Comparison of ENCODE assay signal across 14 cellular contexts in the genomic region with DNA sequence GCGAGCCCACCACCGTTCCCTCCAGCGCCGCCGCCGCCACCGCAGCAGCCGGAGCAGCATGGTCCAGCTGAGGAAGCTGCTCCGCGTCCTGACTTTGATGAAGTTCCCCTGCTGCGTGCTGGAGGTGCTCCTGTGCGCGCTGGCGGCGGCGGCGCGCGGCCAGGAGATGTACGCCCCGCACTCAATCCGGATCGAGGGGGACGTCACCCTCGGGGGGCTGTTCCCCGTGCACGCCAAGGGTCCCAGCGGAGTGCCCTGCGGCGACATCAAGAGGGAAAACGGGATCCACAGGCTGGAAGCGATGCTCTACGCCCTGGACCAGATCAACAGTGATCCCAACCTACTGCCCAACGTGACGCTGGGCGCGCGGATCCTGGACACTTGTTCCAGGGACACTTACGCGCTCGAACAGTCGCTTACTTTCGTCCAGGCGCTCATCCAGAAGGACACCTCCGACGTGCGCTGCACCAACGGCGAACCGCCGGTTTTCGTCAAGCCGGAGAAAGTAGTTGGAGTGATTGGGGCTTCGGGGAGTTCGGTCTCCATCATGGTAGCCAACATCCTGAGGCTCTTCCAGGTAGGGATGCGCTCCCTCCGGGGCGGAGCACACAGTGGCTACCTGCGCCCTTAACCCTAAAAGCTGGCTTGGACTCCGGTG. TPM values are rescaled to one million over a fixed set of nuclear protein-coding genes. Genes with fewer than 3 reads are reported as not detected.
A peak's percentile ranks its signal among the peaks of the same experiment; 100 is the strongest.
DNase-seq lines count a peak whose midpoint lies in the region; ATAC-seq and TF ChIP-seq lines count a peak whose summit lies in the region.
"Had no signal": no experiment of that assay in that cellular context is flagged by ENCODE, and none has a peak within 500 bp of the region (broad histone marks: within the 10 kb centered on the region; RNA-seq: fewer than 3 reads in every experiment).

No MANE protein-coding gene starts in this region.

- H3K4me3 Mint-ChIP-seq in nephron = peak overlapping the region; percentile 84 to 90 (median 85)
- no peak overlapping the region for H3K4me3 Mint-ChIP-seq in naive thymus-derived CD4-positive, alpha-beta T cell
- H3K4me3 Mint-ChIP-seq: effector memory CD8-positive, alpha-beta T cell had no signal

- H3K4me1 ChIP-seq in cardiac muscle cell (ENCODE audit: low read depth) (no peaks in the 10 kb centered on the region), endocrine pancreas (ENCODE audit: control insufficient read depth, insufficient read depth, low read length) (no peaks in the 10 kb centered on the region), urinary bladder (ENCODE audit: insufficient read depth) (no peaks in the 10 kb centered on the region)
- H3K4me1 ChIP-seq in naive thymus-derived CD4-positive, alpha-beta T cell (ENCODE audit: control insufficient read depth in 2 of 2, insufficient read depth in 2 of 2, low read length in 2 of 2) = no peaks in the 10 kb centered on the region
- H3K4me1 ChIP-seq: SJSA1 had no signal

- TF ChIP-seq CTCF in cardiac muscle cell (IDR thresholded peaks at IDR 0.05; ENCODE audit: low read depth, low read length) = no peak
- no peak for TF ChIP-seq CTCF in nephron (IDR thresholded peaks at IDR 0.05; ENCODE audit: unreplicated experiment in 3 of 3)

- DNase-seq in cardiac muscle cell (ENCODE audit: low read depth in 1 of 2, low spot score in 1 of 2) (peak in 1 of 2 donors; percentile 41), left ventricle myocardium superior (no peak), NCI-H226 (no peak), putamen (ENCODE audit: low spot score) (no peak)
- DNase-seq in naive thymus-derived CD4-positive, alpha-beta T cell = no peak
- DNase-seq: activated CD4-positive, alpha-beta T cell treated with anti-CD3 and anti-CD28 coated beads, Interleukin-2, amount 50 U/mL, for 1 hour; activated naive CD4-positive, alpha-beta T cell treated with Interleukin-2 at 50 U/mL for 16 hours; effector memory CD8-positive, alpha-beta T cell; KG1 had no signal

- no peaks in the 10 kb centered on the region for H3K9me3 Mint-ChIP-seq in nephron
- peaks cover 0 to 15% (median 6%) of the 10 kb centered on the region in 11 donors for H3K9me3 Mint-ChIP-seq in naive thymus-derived CD4-positive, alpha-beta T cell

- H3K27me3 ChIP-seq in cardiac muscle cell (peaks cover 100% of the 10 kb centered on the region), endocrine pancreas (ENCODE audit: control insufficient read depth, insufficient read depth, low read length) (peaks cover 2% of the 10 kb centered on the region)
- no peaks in the 10 kb centered on the region for H3K27me3 ChIP-seq in naive thymus-derived CD4-positive, alpha-beta T cell (ENCODE audit: control insufficient read depth in 2 of 2, insufficient read depth in 2 of 2, low read length in 2 of 2)
- H3K27me3 ChIP-seq: SJSA1 had no signal

- CTCF ChIA-PET in naive thymus-derived CD4-positive, alpha-beta T cell (lab: Charles Lee) = no interaction called here

- H3K4me1 Mint-ChIP-seq in nephron = peaks cover 17% of the 10 kb centered on the region
- H3K4me1 Mint-ChIP-seq in naive thymus-derived CD4-positive, alpha-beta T cell = peaks cover 0 to 8% (median 4%) of the 10 kb centered on the region in 7 donors

- H3K4me3 ChIP-seq in cardiac muscle cell = peak overlapping the region; percentile 42
- H3K4me3 ChIP-seq in endocrine pancreas (ENCODE audit: control insufficient read depth, insufficient read depth, low read length) = peak overlapping the region; percentile 47
- peak overlapping the region; percentile 41 for H3K4me3 ChIP-seq in urinary bladder (ENCODE audit: low read depth, low read length)
- H3K4me3 ChIP-seq in naive thymus-derived CD4-positive, alpha-beta T cell (ENCODE audit: low read length) = no peak overlapping the region
- H3K4me3 ChIP-seq: SJSA1 had no signal

- H3K36me3 Mint-ChIP-seq in nephron (ENCODE audit: low read depth) = no peaks in the 10 kb centered on the region
- H3K36me3 Mint-ChIP-seq in naive thymus-derived CD4-positive, alpha-beta T cell = peaks cover 0 to 2% (median 0%) of the 10 kb centered on the region in 5 donors

- H3K27ac ChIP-seq in cardiac muscle cell = no peak overlapping the region
- no peak overlapping the region for H3K27ac ChIP-seq in urinary bladder (ENCODE audit: low read depth)
- no peak overlapping the region for H3K27ac ChIP-seq in naive thymus-derived CD4-positive, alpha-beta T cell (ENCODE audit: low read depth, low read length)
- H3K27ac ChIP-seq: SJSA1 had no signal

- WGBS in urinary bladder = 2% methylated on average over 60 of the region's 60 CpGs

- POLR2A ChIA-PET in naive thymus-derived CD4-positive, alpha-beta T cell (lab: Charles Lee) = no interaction called here

- intact Hi-C loops in left ventricle myocardium superior (cut with micrococcal nuclease) = no loop called here
- intact Hi-C loops in naive thymus-derived CD4-positive, alpha-beta T cell (cut with micrococcal nuclease) = no loop called here

- no peak overlapping the region for H3K27ac Mint-ChIP-seq in nephron
- no peak overlapping the region for H3K27ac Mint-ChIP-seq in naive thymus-derived CD4-positive, alpha-beta T cell
- H3K27ac Mint-ChIP-seq: effector memory CD8-positive, alpha-beta T cell had no signal

- H3K36me3 ChIP-seq in cardiac muscle cell = no peaks in the 10 kb centered on the region
- H3K36me3 ChIP-seq in endocrine pancreas (ENCODE audit: control insufficient read depth, insufficient read depth, low read length) = no peaks in the 10 kb centered on the region
- no peaks in the 10 kb centered on the region for H3K36me3 ChIP-seq in urinary bladder (ENCODE audit: insufficient read depth)
- H3K36me3 ChIP-seq in naive thymus-derived CD4-positive, alpha-beta T cell (ENCODE audit: control insufficient read depth in 2 of 3, insufficient read depth in 3 of 3, low read length in 3 of 3) = no peaks in the 10 kb centered on the region
- H3K36me3 ChIP-seq: SJSA1 had no signal

- H3K9ac ChIP-seq in endocrine pancreas (ENCODE audit: control insufficient read depth, insufficient read depth, low read length) = peak overlapping the region; percentile 30

- H3K9me3 ChIP-seq in cardiac muscle cell (ENCODE audit: low read depth) (no peaks in the 10 kb centered on the region), endocrine pancreas (ENCODE audit: control insufficient read depth, low read length) (no peaks in the 10 kb centered on the region)
- no peaks in the 10 kb centered on the region for H3K9me3 ChIP-seq in naive thymus-derived CD4-positive, alpha-beta T cell (ENCODE audit: control insufficient read depth in 2 of 3, low read length in 3 of 3)
- H3K9me3 ChIP-seq: SJSA1 had no signal

- no peak for ATAC-seq in left ventricle myocardium superior
- ATAC-seq in naive thymus-derived CD4-positive, alpha-beta T cell = no peak
- ATAC-seq: effector memory CD8-positive, alpha-beta T cell had no signal

- peaks cover 91% of the 10 kb centered on the region for H3K27me3 Mint-ChIP-seq in nephron (ENCODE audit: low read depth)
- peaks cover 16 to 50% (median 32%) of the 10 kb centered on the region in 5 donors for H3K27me3 Mint-ChIP-seq in naive thymus-derived CD4-positive, alpha-beta T cell

RNA-seq across cellular contexts. Expression of a gene that starts 0.5 kb away (rescaled TPM):
- 1.1 and 1.7 TPM in 2 replicates for total RNA-seq in cardiac muscle cell
- 0.34 and 0.62 TPM in 2 replicates for polyA plus RNA-seq in cardiac muscle cell
- not detected for total RNA-seq in left ventricle myocardium superior
- 14.6 TPM for total RNA-seq in urinary bladder
- 2.3 TPM for polyA plus RNA-seq in urinary bladder
- not detected for total RNA-seq in naive thymus-derived CD4-positive, alpha-beta T cell
- not detected for polyA plus RNA-seq in naive thymus-derived CD4-positive, alpha-beta T cell
- total RNA-seq: pulmonary artery endothelial cell, SJSA1 had no signal

Comparison
In these comparisons a context has a peak if more than half of its experiments do, and no peak if none do; other contexts are left out.
1. H3K4me3 Mint-ChIP-seq: peak in nephron (3 of 3); none in naive thymus-derived CD4-positive, alpha-beta T cell (0 of 10).